1 cellular context compared by ENCODE assay signal in genomic region chr10:103645141-103646054, GRCh38.
TF ChIP-seq lines count a peak whose summit lies in the region.

No MANE protein-coding gene starts in this region.

TF ChIP-seq in HepG2, 621 proteins besides CTCF, POLR2A, EP300 and RAD21 (continued from another document and continues in another):
- peak; percentile 68 for TF ChIP-seq ARID5B (CRISPR knock-in tag; IDR thresholded peaks at IDR 0.05)
- TF ChIP-seq ZNF292 (CRISPR knock-in tag; IDR thresholded peaks at IDR 0.05; ENCODE audit: borderline replicate concordance, low read depth), result peak; percentile 24; the same call in 1 of the 2 replicates
- TF ChIP-seq UBTF (CRISPR knock-in tag; IDR thresholded peaks at IDR 0.05), result peak; percentile 53
- 0 out of 2 replicates have a peak, but pooled peaks have one; percentile 20 for TF ChIP-seq KDM2A (CRISPR knock-in tag; IDR thresholded peaks at IDR 0.05; ENCODE audit: borderline replicate concordance, low read depth)
- TF ChIP-seq ETV5 (CRISPR knock-in tag; IDR thresholded peaks at IDR 0.05; ENCODE audit: borderline replicate concordance), result peak; percentile 33; the same call in 1 of the 2 replicates
- 0 out of 2 replicates have a peak, but pooled peaks have one; percentile 12 for TF ChIP-seq GABPB1 (CRISPR knock-in tag; IDR thresholded peaks at IDR 0.05)
- no peak for TF ChIP-seq DR1 (CRISPR knock-in tag; IDR thresholded peaks at IDR 0.05)
- peak; percentile 76; the same call in 1 of the 2 replicates for TF ChIP-seq HDAC2 (CRISPR knock-in tag; IDR thresholded peaks at IDR 0.05)
- peak; percentile 62; the same call in 1 of the 2 replicates for TF ChIP-seq ZFY (CRISPR knock-in tag; IDR thresholded peaks at IDR 0.05)
- TF ChIP-seq ZSCAN21 (CRISPR knock-in tag; IDR thresholded peaks at IDR 0.05; ENCODE audit: borderline replicate concordance), result 0 out of 2 replicates have a peak, but pooled peaks have one; percentile 48
- TF ChIP-seq STAG1 (CRISPR knock-in tag; IDR thresholded peaks at IDR 0.05), result 0 out of 2 replicates have a peak, but pooled peaks have one; percentile 9
- no peak for TF ChIP-seq HES4 (CRISPR knock-in tag; IDR thresholded peaks at IDR 0.05; ENCODE audit: borderline replicate concordance)
- TF ChIP-seq NR2F6 (IDR thresholded peaks at IDR 0.05), result no peak; the same call in 1 of the 2 replicates
- TF ChIP-seq NR2F6 (CRISPR knock-in tag; IDR thresholded peaks at IDR 0.05), result peak; percentile 29; the same call in 1 of the 2 replicates
- peak; percentile 49; the same call in 1 of the 2 replicates for TF ChIP-seq MED1 (CRISPR knock-in tag; IDR thresholded peaks at IDR 0.05)
- TF ChIP-seq HIVEP1 (CRISPR knock-in tag; IDR thresholded peaks at IDR 0.05), result peak; percentile 62; the same call in 1 of the 2 replicates
- TF ChIP-seq SIX4 (CRISPR knock-in tag; IDR thresholded peaks at IDR 0.05), result peak; percentile 76
- peak; percentile 99 for TF ChIP-seq RFX5 (IDR thresholded peaks at IDR 0.05; ENCODE audit: low read depth, low read length)
- peak; percentile 16; the same call in 1 of the 2 replicates for TF ChIP-seq ZFP91 (CRISPR knock-in tag; IDR thresholded peaks at IDR 0.05; ENCODE audit: borderline replicate concordance)
- no peak for TF ChIP-seq LCORL (IDR thresholded peaks at IDR 0.05)
- TF ChIP-seq LCORL (CRISPR knock-in tag; IDR thresholded peaks at IDR 0.05), result peak; percentile 78
- no peak for TF ChIP-seq TFDP2 (CRISPR knock-in tag; IDR thresholded peaks at IDR 0.05)
- peak; percentile 40; the same call in 1 of the 2 replicates for TF ChIP-seq ISL2 (CRISPR knock-in tag; IDR thresholded peaks at IDR 0.05)
- peak; percentile 87 for TF ChIP-seq HNF4A (CRISPR knock-in tag; IDR thresholded peaks at IDR 0.05)
- 0 out of 2 replicates have a peak, but pooled peaks have one; percentile 30 for TF ChIP-seq RCOR2 (CRISPR knock-in tag; IDR thresholded peaks at IDR 0.05)
- TF ChIP-seq TEAD3 (CRISPR knock-in tag; optimal IDR thresholded peaks at IDR 0.05; ENCODE audit: borderline replicate concordance), result peak; percentile 96
- TF ChIP-seq CEBPB (IDR thresholded peaks at IDR 0.05; ENCODE audit: borderline replicate concordance, low read depth, low read length), result peak; percentile 72; the same call in 1 of the 2 replicates
- no peak for TF ChIP-seq ZNF383 (CRISPR knock-in tag; IDR thresholded peaks at IDR 0.05; ENCODE audit: borderline replicate concordance)
- TF ChIP-seq ATF7-NPFF (CRISPR knock-in tag; IDR thresholded peaks at IDR 0.05; ENCODE audit: low read depth), result no peak
- peak; percentile 79 for TF ChIP-seq PAXIP1 (CRISPR knock-in tag; conservative IDR thresholded peaks at IDR 0.05)
- peak; percentile 50; the same call in 1 of the 2 replicates for TF ChIP-seq ZNF772 (CRISPR knock-in tag; IDR thresholded peaks at IDR 0.05)
- 0 out of 2 replicates have a peak, but pooled peaks have one; percentile 31 for TF ChIP-seq NR2F2 (IDR thresholded peaks at IDR 0.05; ENCODE audit: borderline replicate concordance, low read depth)
- TF ChIP-seq HMG20A (CRISPR knock-in tag; IDR thresholded peaks at IDR 0.05; ENCODE audit: borderline replicate concordance), result peak; percentile 43; the same call in 1 of the 2 replicates
- TF ChIP-seq ZSCAN22 (CRISPR knock-in tag; IDR thresholded peaks at IDR 0.05), result no peak
- TF ChIP-seq MAX (IDR thresholded peaks at IDR 0.05), result 0 out of 2 replicates have a peak, but pooled peaks have one; percentile 25
- no peak for TF ChIP-seq NFRKB (IDR thresholded peaks at IDR 0.05)
- no peak for TF ChIP-seq PBX3 (CRISPR knock-in tag; IDR thresholded peaks at IDR 0.05; ENCODE audit: borderline replicate concordance)
- no peak for TF ChIP-seq PLSCR1 (CRISPR knock-in tag; IDR thresholded peaks at IDR 0.05; ENCODE audit: borderline replicate concordance)
- 0 out of 2 replicates have a peak, but pooled peaks have one; percentile 33 for TF ChIP-seq TARDBP (CRISPR knock-in tag; IDR thresholded peaks at IDR 0.05)
- peak; percentile 52; the same call in 1 of the 2 replicates for TF ChIP-seq RXRA (CRISPR knock-in tag; IDR thresholded peaks at IDR 0.05)
- no peak for TF ChIP-seq NONO (IDR thresholded peaks at IDR 0.05)
- peak; percentile 61; the same call in 1 of the 2 replicates for TF ChIP-seq NONO (CRISPR knock-in tag; conservative IDR thresholded peaks at IDR 0.05)
- TF ChIP-seq ZFX (CRISPR knock-in tag; IDR thresholded peaks at IDR 0.05; ENCODE audit: low read depth), result peak; percentile 75
- peak; percentile 77 for TF ChIP-seq MEIS2 (CRISPR knock-in tag; IDR thresholded peaks at IDR 0.05)
- 0 out of 2 replicates have a peak, but pooled peaks have one; percentile 45 for TF ChIP-seq REPIN1 (CRISPR knock-in tag; IDR thresholded peaks at IDR 0.05; ENCODE audit: borderline replicate concordance, low read depth)
- TF ChIP-seq ZNF674 (CRISPR knock-in tag; IDR thresholded peaks at IDR 0.05; ENCODE audit: low read depth), result no peak
- TF ChIP-seq ARNT2 (CRISPR knock-in tag; IDR thresholded peaks at IDR 0.05; ENCODE audit: low read depth), result peak; percentile 42; the same call in 1 of the 2 replicates
